22 cellular contexts compared by ENCODE assay signal in the genomic region with DNA sequence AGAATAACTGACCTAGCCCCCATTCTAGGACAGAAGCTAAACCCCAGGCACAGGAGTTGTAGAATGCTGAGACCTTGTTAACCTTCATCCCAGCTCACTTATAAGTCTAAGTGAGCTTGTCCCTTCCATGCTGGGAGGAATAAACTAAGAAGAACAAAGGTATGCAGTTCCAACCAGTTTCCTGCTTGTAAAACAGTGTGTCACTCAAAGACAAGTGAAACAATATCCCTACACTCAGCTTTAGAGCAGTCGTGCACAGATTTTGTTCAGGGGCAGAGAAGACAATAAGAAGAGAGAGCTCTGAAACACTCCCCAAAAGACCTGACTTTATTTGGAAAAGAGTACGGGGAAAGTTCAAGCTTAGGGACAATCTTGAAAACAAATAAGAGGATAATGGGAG. TPM values are rescaled to one million over a fixed set of nuclear protein-coding genes. Genes with fewer than 3 reads are reported as not detected.
A peak's percentile ranks its signal among the peaks of the same experiment; 100 is the strongest.
DNase-seq lines count a peak whose midpoint lies in the region; FAIRE-seq and TF ChIP-seq lines count a peak whose summit lies in the region.
"Had no signal": no experiment of that assay in that cellular context is flagged by ENCODE, and none has a peak within 500 bp of the region (broad histone marks: within the 10 kb centered on the region; RNA-seq: fewer than 3 reads in every experiment).

No MANE protein-coding gene starts in this region.

- H3K36me3 ChIP-seq in CD4-positive, alpha-beta memory T cell (ENCODE audit: insufficient read depth, low read length): no peaks in the 10 kb centered on the region
- H3K36me3 ChIP-seq: BLaER1 treated with 17β-estradiol and CSF1 and Interleukin-3, amounts not matched to agents 10 nM and 100 nM had no signal

- no peak for FAIRE-seq in D721Med (lab: Jason Lieb, UNC)
- FAIRE-seq: A204.1, G401.6 had no signal

- peaks cover 4% of the 10 kb centered on the region for H3K27me3 Mint-ChIP-seq in nephron progenitor cell (ENCODE audit: low read depth, poor library complexity)
- H3K27me3 Mint-ChIP-seq in CD4-positive, alpha-beta memory T cell: peaks cover 0 to 6% of the 10 kb centered on the region in 2 donors
- H3K27me3 Mint-ChIP-seq: CD4-positive, alpha-beta T cell had no signal

- H3K4me1 ChIP-seq in CD4-positive, alpha-beta memory T cell (ENCODE audit: insufficient read depth, low read length): no peaks in the 10 kb centered on the region
- H3K4me1 ChIP-seq: BLaER1 treated with 17β-estradiol and CSF1 and Interleukin-3, amounts not matched to agents 10 nM and 100 nM had no signal

- H3K9me3 ChIP-seq in CD4-positive, alpha-beta memory T cell (ENCODE audit: control insufficient read depth in 1 of 2, low read length in 2 of 2): no peaks in the 10 kb centered on the region

- H3K4me3 ChIP-seq in CD4-positive, alpha-beta memory T cell (ENCODE audit: low read length in 2 of 2): no peak overlapping the region
- H3K4me3 ChIP-seq: BLaER1 treated with 17β-estradiol and CSF1 and Interleukin-3, amounts not matched to agents 10 nM and 100 nM had no signal

- intact Hi-C loops in CD4-positive, alpha-beta memory T cell (cut with micrococcal nuclease): no loop called here

- H3K36me3 Mint-ChIP-seq in nephron progenitor cell (ENCODE audit: low read depth): no peaks in the 10 kb centered on the region
- no peaks in the 10 kb centered on the region for H3K36me3 Mint-ChIP-seq in CD4-positive, alpha-beta memory T cell
- H3K36me3 Mint-ChIP-seq: T-cell had no signal

- TF ChIP-seq CTCF in VCaP (conservative IDR thresholded peaks at IDR 0.05) (no peak), nephron progenitor cell (IDR thresholded peaks at IDR 0.05) (no peak), D721Med (IDR thresholded peaks at IDR 0.05; ENCODE audit: insufficient read depth, missing control alignments) (no peak)

- peak overlapping the region; percentile 40 for H3K27ac ChIP-seq in VCaP
- H3K27ac ChIP-seq in CD4-positive, alpha-beta memory T cell (ENCODE audit: low read depth, low read length): no peak overlapping the region
- H3K27ac ChIP-seq: BLaER1 treated with 17β-estradiol and CSF1 and Interleukin-3, amounts not matched to agents 10 nM and 100 nM had no signal

- H3K9me3 Mint-ChIP-seq in nephron progenitor cell: no peaks in the 10 kb centered on the region
- no peaks in the 10 kb centered on the region for H3K9me3 Mint-ChIP-seq in CD4-positive, alpha-beta memory T cell
- H3K9me3 Mint-ChIP-seq: CD4-positive, alpha-beta T cell; T-cell had no signal

- no peaks in the 10 kb centered on the region for H3K27me3 ChIP-seq in CD4-positive, alpha-beta memory T cell (ENCODE audit: insufficient read depth, low read length)
- H3K27me3 ChIP-seq: BLaER1 treated with 17β-estradiol and CSF1 and Interleukin-3, amounts not matched to agents 10 nM and 100 nM had no signal

- H3K4me3 Mint-ChIP-seq in nephron progenitor cell: no peak overlapping the region
- no peak overlapping the region for H3K4me3 Mint-ChIP-seq in CD4-positive, alpha-beta memory T cell
- H3K4me3 Mint-ChIP-seq: CD4-positive, alpha-beta T cell; T-cell had no signal

- POLR2A ChIA-PET in CD4-positive, alpha-beta memory T cell (lab: Charles Lee; ENCODE audit: partially characterized antibody): no interaction called here

- peak overlapping the region; percentile 7 for H3K27ac Mint-ChIP-seq in nephron progenitor cell
- no peak overlapping the region for H3K27ac Mint-ChIP-seq in CD4-positive, alpha-beta memory T cell
- H3K27ac Mint-ChIP-seq: CD4-positive, alpha-beta T cell; T-cell had no signal

- peaks cover 9% of the 10 kb centered on the region for H3K4me1 Mint-ChIP-seq in nephron progenitor cell
- H3K4me1 Mint-ChIP-seq in CD4-positive, alpha-beta memory T cell: peaks cover 0 to 2% (median 0%) of the 10 kb centered on the region in 4 donors
- H3K4me1 Mint-ChIP-seq: T-cell had no signal

- CTCF ChIA-PET in CD4-positive, alpha-beta memory T cell (lab: Charles Lee; ENCODE audit: partially characterized antibody): interaction anchor here (1.3 to 1.9 kb wide), 2 partner anchors 238 to 346 kb away, joined by 6 to 8 read pairs; no protein-coding TSS in a partner anchor

- DNase-seq in HT1080 (ENCODE audit: low read depth): peak; percentile 0
- DNase-seq in nephron progenitor cell: no peak
- no peak for DNase-seq in NCI-H1048 (lab: John Stamatoyannopoulos, UW)
- no peak for DNase-seq in SIG-M5 treated with dmso at 0.1 percent for 504 hours (lab: John Stamatoyannopoulos, UW; ENCODE audit: unreplicated experiment)
- DNase-seq in CD4-positive, alpha-beta memory T cell: no peak
- DNase-seq in D721Med (ENCODE audit: insufficient read length, low spot score): no peak
- DNase-seq: AML-193; CD4-positive, alpha-beta T cell; COR-L47; Karpas-422; NCI-H1105; NCI-H1436 treated with DMSO at 0.1 percent for 48 hours; NCI-H187 treated with DMSO at 0.1 percent for 48 hours; NCI-H446; NCI-H524 treated with DMSO at 0.1 percent for 48 hours; NCI-H774; T-cell had no signal

RNA-seq across cellular contexts. Expression of gene HTR1F, which starts 25.8 kb away (rescaled TPM):
- not detected in 2 replicates for total RNA-seq in HT1080 (2014; rRNA removed; shearing (Covaris generic))
- 0.02 and 0.07 TPM in 2 replicates for polyA plus RNA-seq in HT1080 (2015; cell fraction: cytosol; rRNA removed)
- not detected in 2 replicates for polyA plus RNA-seq in HT1080 (2015; cell fraction: nucleus; rRNA removed)
- total RNA-seq in CD4-positive, alpha-beta memory T cell: not detected
- not detected for polyA plus RNA-seq in CD4-positive, alpha-beta memory T cell
- total RNA-seq: CD4-positive, alpha-beta T cell; SK-MEL-5 had no signal
